Comparison of ENCODE assay signal across 1 cellular context in the genomic region with DNA sequence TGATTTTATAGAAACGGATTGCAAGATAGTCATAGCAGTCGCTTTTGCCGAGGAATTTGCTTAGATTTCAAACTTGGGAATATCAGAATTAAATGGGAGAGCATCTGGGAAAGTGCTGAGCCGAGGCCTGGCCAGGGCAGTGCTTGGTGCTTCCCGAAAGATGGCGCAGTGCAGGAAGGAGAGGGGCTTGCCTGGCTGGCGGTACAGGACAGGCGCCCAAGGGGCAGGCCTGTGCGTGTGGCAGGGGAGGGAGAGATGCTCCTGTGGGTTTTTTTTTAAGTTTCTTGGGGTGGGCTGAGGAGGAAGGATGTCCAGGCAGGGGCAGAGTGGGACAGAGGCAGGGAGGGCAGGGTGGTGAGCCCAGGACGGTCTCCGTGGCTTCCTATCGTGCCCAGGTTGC.
TF ChIP-seq lines count a peak whose summit lies in the region.

No MANE protein-coding gene starts in this region.

TF ChIP-seq in HepG2, 621 proteins besides CTCF, POLR2A, EP300 and RAD21 (continued from another document):
- TF ChIP-seq ZBED4 (CRISPR knock-in tag; IDR thresholded peaks at IDR 0.05; ENCODE audit: borderline replicate concordance) (no peak), EZH2 (conservative IDR thresholded peaks at IDR 0.05; ENCODE audit: low read depth, low read length) (no peak), SIN3A (IDR thresholded peaks at IDR 0.05; ENCODE audit: borderline replicate concordance, low read depth, low read length) (no peak), ZNF354B (CRISPR knock-in tag; IDR thresholded peaks at IDR 0.05) (no peak), ZFP90 (CRISPR knock-in tag; IDR thresholded peaks at IDR 0.05; ENCODE audit: borderline replicate concordance) (no peak), EHMT2 (IDR thresholded peaks at IDR 0.05; ENCODE audit: borderline replicate concordance, low read depth, low read length) (no peak), ELF4 (CRISPR knock-in tag; IDR thresholded peaks at IDR 0.05; ENCODE audit: borderline replicate concordance) (no peak), ZBTB38 (CRISPR knock-in tag; IDR thresholded peaks at IDR 0.05) (no peak), PITX1 (CRISPR knock-in tag; IDR thresholded peaks at IDR 0.05) (no peak), CHD4 (IDR thresholded peaks at IDR 0.05; ENCODE audit: borderline replicate concordance, low read length) (no peak), ZNF569 (CRISPR knock-in tag; IDR thresholded peaks at IDR 0.05; ENCODE audit: borderline replicate concordance) (no peak)
- TF ChIP-seq, protein P1, sequence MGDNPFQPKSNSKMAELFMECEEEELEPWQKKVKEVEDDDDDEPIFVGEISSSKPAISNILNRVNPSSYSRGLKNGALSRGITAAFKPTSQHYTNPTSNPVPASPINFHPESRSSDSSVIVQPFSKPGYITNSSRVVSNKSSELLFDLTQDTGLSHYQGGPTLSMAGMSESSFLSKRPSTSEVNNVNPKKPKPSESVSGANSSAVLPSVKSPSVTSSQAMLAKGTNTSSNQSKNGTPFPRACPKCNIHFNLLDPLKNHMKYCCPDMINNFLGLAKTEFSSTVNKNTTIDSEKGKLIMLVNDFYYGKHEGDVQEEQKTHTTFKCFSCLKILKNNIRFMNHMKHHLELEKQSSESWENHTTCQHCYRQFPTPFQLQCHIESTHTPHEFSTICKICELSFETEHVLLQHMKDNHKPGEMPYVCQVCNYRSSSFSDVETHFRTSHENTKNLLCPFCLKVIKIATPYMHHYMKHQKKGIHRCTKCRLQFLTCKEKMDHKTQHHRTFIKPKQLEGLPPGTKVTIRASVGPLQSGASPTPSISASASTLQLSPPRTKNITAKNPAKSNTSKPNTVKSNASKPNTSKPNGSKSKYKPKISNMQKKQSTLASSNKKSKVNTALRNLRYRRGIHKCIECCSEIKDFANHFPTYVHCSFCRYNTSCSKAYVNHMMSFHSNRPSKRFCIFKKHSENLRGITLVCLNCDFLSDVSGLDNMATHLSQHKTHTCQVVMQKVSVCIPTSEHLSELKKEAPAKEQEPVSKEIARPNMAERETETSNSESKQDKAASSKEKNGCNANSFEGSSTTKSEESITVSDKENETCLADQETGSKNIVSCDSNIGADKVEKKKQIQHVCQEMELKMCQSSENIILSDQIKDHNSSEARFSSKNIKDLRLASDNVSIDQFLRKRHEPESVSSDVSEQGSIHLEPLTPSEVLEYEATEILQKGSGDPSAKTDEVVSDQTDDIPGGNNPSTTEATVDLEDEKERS (CRISPR knock-in tag; IDR thresholded peaks at IDR 0.05): no peak
- TF ChIP-seq, protein P2, sequence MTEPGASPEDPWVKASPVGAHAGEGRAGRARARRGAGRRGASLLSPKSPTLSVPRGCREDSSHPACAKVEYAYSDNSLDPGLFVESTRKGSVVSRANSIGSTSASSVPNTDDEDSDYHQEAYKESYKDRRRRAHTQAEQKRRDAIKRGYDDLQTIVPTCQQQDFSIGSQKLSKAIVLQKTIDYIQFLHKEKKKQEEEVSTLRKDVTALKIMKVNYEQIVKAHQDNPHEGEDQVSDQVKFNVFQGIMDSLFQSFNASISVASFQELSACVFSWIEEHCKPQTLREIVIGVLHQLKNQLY (CRISPR knock-in tag; IDR thresholded peaks at IDR 0.05): no peak
